2 cellular contexts compared by ENCODE assay signal in the genomic region with DNA sequence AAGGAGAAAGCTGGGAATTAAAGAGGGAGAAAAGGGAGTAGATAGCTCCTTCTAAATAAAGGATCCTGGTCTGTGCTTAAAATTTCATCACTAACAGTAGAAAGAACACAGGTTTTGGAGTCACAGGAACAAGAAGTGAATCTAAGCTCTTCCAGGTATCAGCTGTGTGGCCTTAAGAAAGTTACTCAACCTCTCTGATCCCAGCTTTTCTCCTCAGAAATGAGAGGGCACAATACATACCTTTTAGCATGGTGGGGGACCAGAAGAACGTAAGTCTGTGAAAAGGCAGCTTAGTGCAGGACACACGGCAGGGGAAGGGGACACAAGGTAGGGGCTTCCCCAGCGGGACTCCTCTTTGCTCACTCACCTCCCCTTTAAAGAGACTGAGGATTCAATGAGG.
A peak's percentile ranks its signal among the peaks of the same experiment; 100 is the strongest.
TF ChIP-seq lines count a peak whose summit lies in the region.

No MANE protein-coding gene starts in this region.

TF ChIP-seq in HEK293, 187 proteins besides CTCF, POLR2A, EP300 and RAD21 (continued from another document):
- TF ChIP-seq ZNF146 (tag by site-specific recombination; IDR thresholded peaks at IDR 0.05): no peak
TF ChIP-seq in HEK293: peak in this region for 1.

TF ChIP-seq in K562, 482 proteins besides CTCF, POLR2A, EP300 and RAD21 (continued from another document):
- TF ChIP-seq, protein P1, sequence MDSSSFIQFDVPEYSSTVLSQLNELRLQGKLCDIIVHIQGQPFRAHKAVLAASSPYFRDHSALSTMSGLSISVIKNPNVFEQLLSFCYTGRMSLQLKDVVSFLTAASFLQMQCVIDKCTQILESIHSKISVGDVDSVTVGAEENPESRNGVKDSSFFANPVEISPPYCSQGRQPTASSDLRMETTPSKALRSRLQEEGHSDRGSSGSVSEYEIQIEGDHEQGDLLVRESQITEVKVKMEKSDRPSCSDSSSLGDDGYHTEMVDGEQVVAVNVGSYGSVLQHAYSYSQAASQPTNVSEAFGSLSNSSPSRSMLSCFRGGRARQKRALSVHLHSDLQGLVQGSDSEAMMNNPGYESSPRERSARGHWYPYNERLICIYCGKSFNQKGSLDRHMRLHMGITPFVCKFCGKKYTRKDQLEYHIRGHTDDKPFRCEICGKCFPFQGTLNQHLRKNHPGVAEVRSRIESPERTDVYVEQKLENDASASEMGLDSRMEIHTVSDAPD (CRISPR knock-in tag; IDR thresholded peaks at IDR 0.05): no peak
- TF ChIP-seq SAFB2 (IDR thresholded peaks at IDR 0.05; ENCODE audit: borderline replicate concordance, low read depth, low read length, severe bottlenecking): no peak
- peak; percentile 33 for TF ChIP-seq ZFP36 (IDR thresholded peaks at IDR 0.05; ENCODE audit: low read depth, low read length, partially characterized antibody)
- TF ChIP-seq, protein P2, sequence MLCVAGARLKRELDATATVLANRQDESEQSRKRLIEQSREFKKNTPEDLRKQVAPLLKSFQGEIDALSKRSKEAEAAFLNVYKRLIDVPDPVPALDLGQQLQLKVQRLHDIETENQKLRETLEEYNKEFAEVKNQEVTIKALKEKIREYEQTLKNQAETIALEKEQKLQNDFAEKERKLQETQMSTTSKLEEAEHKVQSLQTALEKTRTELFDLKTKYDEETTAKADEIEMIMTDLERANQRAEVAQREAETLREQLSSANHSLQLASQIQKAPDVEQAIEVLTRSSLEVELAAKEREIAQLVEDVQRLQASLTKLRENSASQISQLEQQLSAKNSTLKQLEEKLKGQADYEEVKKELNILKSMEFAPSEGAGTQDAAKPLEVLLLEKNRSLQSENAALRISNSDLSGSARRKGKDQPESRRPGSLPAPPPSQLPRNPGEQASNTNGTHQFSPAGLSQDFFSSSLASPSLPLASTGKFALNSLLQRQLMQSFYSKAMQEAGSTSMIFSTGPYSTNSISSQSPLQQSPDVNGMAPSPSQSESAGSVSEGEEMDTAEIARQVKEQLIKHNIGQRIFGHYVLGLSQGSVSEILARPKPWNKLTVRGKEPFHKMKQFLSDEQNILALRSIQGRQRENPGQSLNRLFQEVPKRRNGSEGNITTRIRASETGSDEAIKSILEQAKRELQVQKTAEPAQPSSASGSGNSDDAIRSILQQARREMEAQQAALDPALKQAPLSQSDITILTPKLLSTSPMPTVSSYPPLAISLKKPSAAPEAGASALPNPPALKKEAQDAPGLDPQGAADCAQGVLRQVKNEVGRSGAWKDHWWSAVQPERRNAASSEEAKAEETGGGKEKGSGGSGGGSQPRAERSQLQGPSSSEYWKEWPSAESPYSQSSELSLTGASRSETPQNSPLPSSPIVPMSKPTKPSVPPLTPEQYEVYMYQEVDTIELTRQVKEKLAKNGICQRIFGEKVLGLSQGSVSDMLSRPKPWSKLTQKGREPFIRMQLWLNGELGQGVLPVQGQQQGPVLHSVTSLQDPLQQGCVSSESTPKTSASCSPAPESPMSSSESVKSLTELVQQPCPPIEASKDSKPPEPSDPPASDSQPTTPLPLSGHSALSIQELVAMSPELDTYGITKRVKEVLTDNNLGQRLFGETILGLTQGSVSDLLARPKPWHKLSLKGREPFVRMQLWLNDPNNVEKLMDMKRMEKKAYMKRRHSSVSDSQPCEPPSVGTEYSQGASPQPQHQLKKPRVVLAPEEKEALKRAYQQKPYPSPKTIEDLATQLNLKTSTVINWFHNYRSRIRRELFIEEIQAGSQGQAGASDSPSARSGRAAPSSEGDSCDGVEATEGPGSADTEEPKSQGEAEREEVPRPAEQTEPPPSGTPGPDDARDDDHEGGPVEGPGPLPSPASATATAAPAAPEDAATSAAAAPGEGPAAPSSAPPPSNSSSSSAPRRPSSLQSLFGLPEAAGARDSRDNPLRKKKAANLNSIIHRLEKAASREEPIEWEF (CRISPR knock-in tag; IDR thresholded peaks at IDR 0.05): no peak
- no peak for TF ChIP-seq NFIC (IDR thresholded peaks at IDR 0.05)
- TF ChIP-seq KHSRP (IDR thresholded peaks at IDR 0.05): no peak
- no peak for TF ChIP-seq MYC (IDR thresholded peaks at IDR 0.05; ENCODE audit: low read depth, low read length)
- TF ChIP-seq MYC (CRISPR knock-in tag; IDR thresholded peaks at IDR 0.05; ENCODE audit: borderline replicate concordance, low read depth): no peak
- peak; percentile 90 for TF ChIP-seq RBM25 (IDR thresholded peaks at IDR 0.05; ENCODE audit: low read depth, low read length, severe bottlenecking)
